ENCODE assay signal across 12 cellular contexts in genomic region chr3:47664519-47664918, GRCh38.
DNase-seq lines count a peak whose midpoint lies in the region; ATAC-seq and TF ChIP-seq lines count a peak whose summit lies in the region.
"Had no signal": no experiment of that assay in that cellular context is flagged by ENCODE, and none has a peak within 500 bp of the region (broad histone marks: within the 10 kb centered on the region; RNA-seq: fewer than 3 reads in every experiment).

No MANE protein-coding gene starts in this region.

- H3K4me1 ChIP-seq in SK-N-SH (ENCODE audit: control insufficient read depth in 1 of 2, insufficient read depth in 2 of 2, low read depth in 1 of 2, low read length in 1 of 2) = 0 out of 4 replicates have a peak, but pooled peaks cover 0 to 5% of the 10 kb centered on the region in 2 experiments

- H3F3A ChIP-seq in SK-N-SH (replicated peaks; ENCODE audit: insufficient read depth) = peaks cover 32% of the 10 kb centered on the region

- DNase-seq in Ammon's horn (ENCODE audit: low spot score) (peak; percentile 35), H7 (peak; percentile 65), SK-N-SH (peak; percentile 33), iPS DF 19.7 (ENCODE audit: low read depth, low spot score) (peak; percentile 20), posterior vena cava (ENCODE audit: low spot score) (no peak)
- no peak for DNase-seq in stimulated activated effector memory CD8-positive, alpha-beta T cell treated with anti-CD3 and anti-CD28 coated beads, Interleukin-12 subunit alpha, Interleukin-12 subunit beta, amount 100 ng/mL, for 72 hours (ENCODE audit: low spot score in 2 of 2)
- DNase-seq: activated effector memory CD4-positive, alpha-beta T cell treated with Interleukin-2 at 50 U/mL for 16 hours; sigmoid colon had no signal

- H2AFZ ChIP-seq in SK-N-SH (ENCODE audit: low read depth) = no peak overlapping the region

- peaks cover 5% of the 10 kb centered on the region; the same call in 1 of the 2 replicates for H3K79me2 ChIP-seq in SK-N-SH (ENCODE audit: insufficient read depth)

- TF ChIP-seq RAD21 in SK-N-SH (IDR thresholded peaks at IDR 0.05; ENCODE audit: low read length) = no peak; the same call in 1 of the 2 replicates

- H3K9ac ChIP-seq in SK-N-SH = no peak overlapping the region

- H3K4me2 ChIP-seq in SK-N-SH = no peak overlapping the region

- WGBS in SK-N-SH (ENCODE audit: low lambda C conversion rate) = 85% methylated on average over 2 of the region's 2 CpGs

- H3K27ac ChIP-seq in SK-N-SH (ENCODE audit: low read depth in 2 of 2, low read length in 1 of 2) = no peak overlapping the region
- H3K27ac ChIP-seq: RWPE1, sigmoid colon, thoracic aorta had no signal

- H3K4me1 Mint-ChIP-seq in stimulated activated effector memory CD8-positive, alpha-beta T cell treated with anti-CD3 and anti-CD28 coated beads, Interleukin-12 subunit alpha, Interleukin-12 subunit beta, amount 100 ng/mL, for 72 hours = no peaks in the 10 kb centered on the region

- TF ChIP-seq EP300 in SK-N-SH (IDR thresholded peaks at IDR 0.05; ENCODE audit: borderline replicate concordance in 1 of 2, low read depth in 1 of 2, low read length in 1 of 2) = no peak

- CTCF ChIA-PET in SK-N-SH (lab: Yijun Ruan, JAX) = interaction anchor here (1.2 kb wide), 1 partner anchor 18 kb away, joined by 3 read pairs; no protein-coding TSS in a partner anchor

- no peak overlapping the region for H3K4me3 Mint-ChIP-seq in stimulated activated effector memory CD8-positive, alpha-beta T cell treated with anti-CD3 and anti-CD28 coated beads, Interleukin-12 subunit alpha, Interleukin-12 subunit beta, amount 100 ng/mL, for 72 hours

- H3K36me3 ChIP-seq in H7 (replicated peaks; ENCODE audit: control insufficient read depth, insufficient read depth, low read length) (peaks cover 16% of the 10 kb centered on the region), SK-N-SH (replicated peaks in 1 of 2; ENCODE audit: control insufficient read depth in 1 of 2, insufficient read depth in 2 of 2, low read length in 1 of 2) (peaks cover 33 to 58% of the 10 kb centered on the region in 2 experiments)
- H3K36me3 ChIP-seq: thoracic aorta had no signal

- no peak overlapping the region for H3K27ac Mint-ChIP-seq in stimulated activated effector memory CD8-positive, alpha-beta T cell treated with anti-CD3 and anti-CD28 coated beads, Interleukin-12 subunit alpha, Interleukin-12 subunit beta, amount 100 ng/mL, for 72 hours

- H3K9me2 ChIP-seq in SK-N-SH = no peaks in the 10 kb centered on the region

- peaks cover 7% of the 10 kb centered on the region for H4K20me1 ChIP-seq in SK-N-SH (ENCODE audit: insufficient read depth)

- no peaks in the 10 kb centered on the region for H3K9me3 ChIP-seq in SK-N-SH
- H3K9me3 ChIP-seq: sigmoid colon, thoracic aorta had no signal

- H3K4me3 ChIP-seq in H7 (ENCODE audit: insufficient read depth, low read depth, low read length) (no peak overlapping the region), SK-N-SH (ENCODE audit: low read depth in 2 of 2, low read length in 1 of 2) (no peak overlapping the region)
- H3K4me3 ChIP-seq: sigmoid colon, thoracic aorta had no signal

- H3K9me3 Mint-ChIP-seq in stimulated activated effector memory CD8-positive, alpha-beta T cell treated with anti-CD3 and anti-CD28 coated beads, Interleukin-12 subunit alpha, Interleukin-12 subunit beta, amount 100 ng/mL, for 72 hours = no peaks in the 10 kb centered on the region

- H3K27me3 ChIP-seq in H7 (ENCODE audit: control insufficient read depth, insufficient read depth, low read length) (no peaks in the 10 kb centered on the region), SK-N-SH (ENCODE audit: insufficient read depth) (no peaks in the 10 kb centered on the region)
- H3K27me3 ChIP-seq: sigmoid colon had no signal

- H3K36me3 Mint-ChIP-seq in stimulated activated effector memory CD8-positive, alpha-beta T cell treated with anti-CD3 and anti-CD28 coated beads, Interleukin-12 subunit alpha, Interleukin-12 subunit beta, amount 100 ng/mL, for 72 hours = peaks cover 87% of the 10 kb centered on the region

- ATAC-seq in HG02623 (IDR thresholded peaks at IDR 0.05; ENCODE audit: unreplicated experiment) (no peak), GM21515 (IDR thresholded peaks at IDR 0.05; ENCODE audit: unreplicated experiment) (no peak)
- no peak for ATAC-seq in stimulated activated effector memory CD8-positive, alpha-beta T cell treated with anti-CD3 and anti-CD28 coated beads, Interleukin-12 subunit alpha, Interleukin-12 subunit beta, amount 100 ng/mL, for 72 hours

- intact Hi-C loops in posterior vena cava (cut with DNase I) = loop anchor here in 1 of 2 donors (10.0 kb wide), 1 partner anchor 140 kb away; no protein-coding TSS in a partner anchor

- POLR2A ChIA-PET in SK-N-SH (lab: Yijun Ruan, JAX) = no interaction called here

- TF ChIP-seq CTCF in SK-N-SH (IDR thresholded peaks at IDR 0.05) = peak; percentile 42

TF ChIP-seq in SK-N-SH, 30 proteins besides CTCF, POLR2A, EP300 and RAD21 (continues in another document):
- TF ChIP-seq FOSL2 (IDR thresholded peaks at IDR 0.05; ENCODE audit: borderline replicate concordance, low read depth) (no peak), GABPA (IDR thresholded peaks at IDR 0.05; ENCODE audit: low read depth) (no peak), REST (IDR thresholded peaks at IDR 0.05; ENCODE audit: low read depth, low read length) (no peak), RCOR1 (IDR thresholded peaks at IDR 0.05; ENCODE audit: low read length) (no peak), MAX (IDR thresholded peaks at IDR 0.05; ENCODE audit: low read depth) (no peak), TEAD4 (IDR thresholded peaks at IDR 0.05; ENCODE audit: borderline replicate concordance, insufficient read depth) (no peak), USF2 (IDR thresholded peaks at IDR 0.05; ENCODE audit: borderline replicate concordance, low read depth, low read length) (no peak), ELF1 (IDR thresholded peaks at IDR 0.05) (no peak), IRF3 (IDR thresholded peaks at IDR 0.05; ENCODE audit: low read depth, low read length) (no peak), YY1 (IDR thresholded peaks at IDR 0.05; ENCODE audit: low read depth) (no peak), PBX3 (IDR thresholded peaks at IDR 0.05) (no peak), GATA2 (CRISPR knock-in tag; IDR thresholded peaks at IDR 0.05) (no peak)

Comparison
In these comparisons a context has a peak if more than half of its experiments do, and no peak if none do; other contexts are left out.
1. DNase-seq: peak in Ammon's horn (single experiment), H7 (single experiment), SK-N-SH (single experiment) and iPS DF 19.7 (single experiment); none in stimulated activated effector memory CD8-positive, alpha-beta T cell treated with anti-CD3 and anti-CD28 coated beads, Interleukin-12 subunit alpha, Interleukin-12 subunit beta, amount 100 ng/mL, for 72 hours (0 of 2) and posterior vena cava (single experiment).